In genomic region chr2:110026126-110026785, GRCh38 we compare ENCODE assay signal across 7 cellular contexts.
DNase-seq lines count a peak whose midpoint lies in the region; ATAC-seq, FAIRE-seq and TF ChIP-seq lines count a peak whose summit lies in the region.
"Not testable (repeated sequence)": the region's sequence is repeated elsewhere in the genome, so short reads cannot be mapped to it uniquely, and the experiment has no call there.

No MANE protein-coding gene starts in this region.

- POLR2A ChIA-PET in Panc1 (lab: Charles Lee); GM12878 (lab: Charles Lee); endothelial cell of umbilical vein (lab: Charles Lee): not testable (repeated sequence)

- peak; percentile 16 for FAIRE-seq in GM12891 (lab: Jason Lieb, UNC)
- peak; percentile 44 for FAIRE-seq in GM12878 (lab: Jason Lieb, UNC)
- peak; percentile 50 for FAIRE-seq in endothelial cell of umbilical vein (lab: Jason Lieb, UNC)

- SMC1A ChIA-PET in GM12878 (lab: Charles Lee; ENCODE audit: uncharacterized antibody, unreplicated experiment): not testable (repeated sequence)

- H3K4me1 Mint-ChIP-seq in osteocyte (ENCODE audit: unreplicated experiment): not testable (repeated sequence)

- not testable (repeated sequence) for H3K4me1 ChIP-seq in Panc1 (ENCODE audit: control insufficient read depth, insufficient read depth, low read length); GM12878 (ENCODE audit: control insufficient read depth, insufficient read depth, low read length); endothelial cell of umbilical vein (ENCODE audit: control insufficient read depth, extremely low read depth, insufficient read depth, low read length); upper lobe of right lung

- ATAC-seq in Panc1 (peak; percentile 74), left lobe of liver (peak; percentile 14)
- ATAC-seq in GM12878, upper lobe of right lung: not testable (repeated sequence)

- not testable (repeated sequence) for H3K4me2 ChIP-seq in GM12878 (ENCODE audit: control insufficient read depth, insufficient read depth); endothelial cell of umbilical vein (ENCODE audit: insufficient read depth, low read length)

- not testable (repeated sequence) for H3K36me3 ChIP-seq in Panc1 (ENCODE audit: control insufficient read depth, insufficient read depth, low read length); GM12878 (ENCODE audit: control insufficient read depth in 2 of 2, insufficient read depth in 2 of 2, low read length in 1 of 2); endothelial cell of umbilical vein (ENCODE audit: control insufficient read depth in 2 of 2, extremely low read depth in 1 of 2, insufficient read depth in 2 of 2, low read length in 2 of 2); upper lobe of right lung

- not testable (repeated sequence) for TF ChIP-seq POLR2A in GM12891 (IDR thresholded peaks at IDR 0.05; ENCODE audit: low read depth, low read length); GM12878 (IDR thresholded peaks at IDR 0.05; ENCODE audit: low read depth, low read length); endothelial cell of umbilical vein (IDR thresholded peaks at IDR 0.05; ENCODE audit: low read depth, low read length)

- not testable (repeated sequence) for TF ChIP-seq EP300 in GM12878 (IDR thresholded peaks at IDR 0.05; ENCODE audit: borderline replicate concordance in 1 of 2, control insufficient read depth in 1 of 2, low read depth in 2 of 2, low read length in 2 of 2)

- RAD21 ChIA-PET in GM12878 (lab: Charles Lee; ENCODE audit: unreplicated experiment): not testable (repeated sequence)

- CTCF ChIA-PET in Panc1 (lab: Charles Lee); GM12878 (lab: Yijun Ruan, JAX); endothelial cell of umbilical vein (lab: Charles Lee): not testable (repeated sequence)

- not testable (repeated sequence) for H3K27me3 Mint-ChIP-seq in osteocyte (ENCODE audit: unreplicated experiment)

- H3K9me3 Mint-ChIP-seq in osteocyte (ENCODE audit: unreplicated experiment): not testable (repeated sequence)

- not testable (repeated sequence) for H3K36me3 Mint-ChIP-seq in osteocyte (ENCODE audit: unreplicated experiment)

- not testable (repeated sequence) for H3K9ac ChIP-seq in GM12878 (ENCODE audit: control insufficient read depth, insufficient read depth, low read length); endothelial cell of umbilical vein (replicated peaks; ENCODE audit: extremely low read depth, insufficient read depth, low read length)

- not testable (repeated sequence) for H3K79me2 ChIP-seq in GM12878 (ENCODE audit: control insufficient read depth, insufficient read depth, low read length); endothelial cell of umbilical vein (ENCODE audit: control insufficient read depth, insufficient read depth, low read length)

- not testable (repeated sequence) for DNase-seq in GM12891 (ENCODE audit: insufficient read length, low spot score); Panc1 (ENCODE audit: low read depth, low spot score); GM12878 (ENCODE audit: low read depth, low spot score); endothelial cell of umbilical vein (ENCODE audit: low read depth, low spot score); left lobe of liver (ENCODE audit: low spot score)
- peak; percentile 23 for DNase-seq in osteocyte (ENCODE audit: extremely low spot score, unreplicated experiment)
- peak; percentile 26 for DNase-seq in upper lobe of right lung

- not testable (repeated sequence) for BruUV-seq in Panc1 (replicated peaks; lab: Mats Ljungman, UMichigan); GM12878 (replicated peaks; lab: Mats Ljungman, UMichigan); endothelial cell of umbilical vein (replicated peaks; lab: Mats Ljungman, UMichigan)

- intact Hi-C loops in Panc1 (cut with micrococcal nuclease; ENCODE audit: unreplicated experiment); GM12878 (cut with micrococcal nuclease; ENCODE audit: unreplicated experiment); endothelial cell of umbilical vein (cut with micrococcal nuclease); upper lobe of right lung (cut with DNase I): not testable (repeated sequence)

- TF ChIP-seq CTCF in Panc1 (IDR thresholded peaks at IDR 0.05); GM12878 (IDR thresholded peaks at IDR 0.05 in 2 of 3, conservative IDR thresholded peaks at IDR 0.05 in 1 of 3; ENCODE audit: control insufficient read depth in 2 of 3, extremely low read depth in 1 of 3, insufficient read depth in 1 of 3, low read depth in 3 of 3, low read length in 3 of 3); endothelial cell of umbilical vein (IDR thresholded peaks at IDR 0.05; ENCODE audit: extremely low read depth in 1 of 2, insufficient read depth in 1 of 2, low read depth in 1 of 2, low read length in 2 of 2); osteocyte (IDR thresholded peaks at IDR 0.05); upper lobe of right lung (IDR thresholded peaks at IDR 0.05): not testable (repeated sequence)

- H3K9me1 ChIP-seq in endothelial cell of umbilical vein (replicated peaks; ENCODE audit: control insufficient read depth, extremely low read depth, insufficient read depth, low read length): not testable (repeated sequence)

- H3K9me3 ChIP-seq in Panc1 (ENCODE audit: control insufficient read depth, insufficient read depth, low read depth, low read length); GM12878 (replicated peaks; ENCODE audit: control insufficient read depth, insufficient read depth, low read length); endothelial cell of umbilical vein (replicated peaks; ENCODE audit: control insufficient read depth, insufficient read depth, low read length); upper lobe of right lung: not testable (repeated sequence)

- dilution Hi-C loops in endothelial cell of umbilical vein (cut with MboI; ENCODE audit: extremely low pct_ligation_motif_present, low sequenced_read_pairs): not testable (repeated sequence)

- not testable (repeated sequence) for H3K4me3 Mint-ChIP-seq in osteocyte (ENCODE audit: unreplicated experiment)

- H3K27me3 ChIP-seq in Panc1 (ENCODE audit: control insufficient read depth, insufficient read depth, low read length); GM12878 (replicated peaks in 1 of 2; ENCODE audit: control insufficient read depth in 2 of 2, insufficient read depth in 2 of 2, low read length in 1 of 2); endothelial cell of umbilical vein (ENCODE audit: control insufficient read depth in 2 of 2, insufficient read depth in 2 of 2, low read length in 2 of 2); upper lobe of right lung: not testable (repeated sequence)

- H2AFZ ChIP-seq in GM12878 (ENCODE audit: control insufficient read depth, low read depth, low read length); endothelial cell of umbilical vein (ENCODE audit: low read depth, low read length): not testable (repeated sequence)

- in situ Hi-C loops in Panc1 (cut with HindIII; ENCODE audit: low pct_unique_long_range_greater_than_20kb, low sequenced_read_pairs); GM12878 (cut with MboI): not testable (repeated sequence)

- 8% methylated on average over 2 of the region's 8 CpGs for WGBS in GM12878 (ENCODE audit: insufficient coverage, insufficient replicate concordance, low lambda C conversion rate, missing lambda C conversion rate)

- H3K27ac ChIP-seq in Panc1 (ENCODE audit: low read length); GM12878 (ENCODE audit: control insufficient read depth, insufficient read depth); endothelial cell of umbilical vein (ENCODE audit: insufficient read depth, low read depth, low read length); upper lobe of right lung: not testable (repeated sequence)

- not testable (repeated sequence) for TF ChIP-seq RAD21 in GM12878 (IDR thresholded peaks at IDR 0.05; ENCODE audit: insufficient read depth, low read depth, low read length)

- H4K20me1 ChIP-seq in GM12878 (ENCODE audit: control insufficient read depth, insufficient read depth); endothelial cell of umbilical vein (replicated peaks; ENCODE audit: control insufficient read depth, extremely low read depth, insufficient read depth, low read length): not testable (repeated sequence)

- H3K27ac Mint-ChIP-seq in osteocyte (ENCODE audit: unreplicated experiment): not testable (repeated sequence)

- not testable (repeated sequence) for H3K4me3 ChIP-seq in Panc1 (ENCODE audit: low read depth in 2 of 2, low read length in 2 of 2); GM12878; endothelial cell of umbilical vein (replicated peaks in 1 of 3; ENCODE audit: insufficient read depth in 1 of 3, low read depth in 1 of 3, low read length in 3 of 3); upper lobe of right lung
